Comparison of ENCODE assay signal across 20 cellular contexts in genomic region chr17:81809556-81809998, GRCh38. TPM values are rescaled to one million over a fixed set of nuclear protein-coding genes. Genes with fewer than 3 reads are reported as not detected.
A peak's percentile ranks its signal among the peaks of the same experiment; 100 is the strongest.
DNase-seq lines count a peak whose midpoint lies in the region; ATAC-seq, FAIRE-seq and TF ChIP-seq lines count a peak whose summit lies in the region.
"Had no signal": no experiment of that assay in that cellular context is flagged by ENCODE, and none has a peak within 500 bp of the region (broad histone marks: within the 10 kb centered on the region; RNA-seq: fewer than 3 reads in every experiment).

No MANE protein-coding gene starts in this region.

- peak overlapping the region; percentile 74 for H3K4me3 Mint-ChIP-seq in glutamatergic neuron (ENCODE audit: unreplicated experiment)
- no peak overlapping the region for H3K4me3 Mint-ChIP-seq in stimulated activated effector memory CD8-positive, alpha-beta T cell treated with anti-CD3 and anti-CD28 coated beads, Interleukin-12 subunit alpha, Interleukin-12 subunit beta, amount 100 ng/mL, for 72 hours
- H3K4me3 Mint-ChIP-seq in chondrocyte (ENCODE audit: unreplicated experiment), result no peak overlapping the region
- H3K4me3 Mint-ChIP-seq: CD4-positive, alpha-beta T cell; GM23338; HFFc6; IgD-negative memory B cell had no signal

- H3K9me3 ChIP-seq in HepG2 (ENCODE audit: low read length), result no peaks in the 10 kb centered on the region
- no peaks in the 10 kb centered on the region for H3K9me3 ChIP-seq in right lobe of liver
- peaks cover 9% of the 10 kb centered on the region for H3K9me3 ChIP-seq in WERI-Rb-1 (ENCODE audit: severe bottlenecking)
- H3K9me3 ChIP-seq: HAP-1 had no signal

- H3K79me2 ChIP-seq in HepG2 (ENCODE audit: insufficient read depth, low read length), result no peaks in the 10 kb centered on the region

- in situ Hi-C loops in HepG2 (cut with HindIII; ENCODE audit: extremely low pct_ligation_motif_present, low pct_unique_long_range_greater_than_20kb), result no loop called here

- POLR2A ChIA-PET in HepG2 (lab: Yijun Ruan, JAX), result no interaction called here

- TF ChIP-seq EP300 in HepG2 (IDR thresholded peaks at IDR 0.05; ENCODE audit: low read depth in 2 of 2, low read length in 2 of 2) (no peak), HepG2 (CRISPR knock-in tag; IDR thresholded peaks at IDR 0.05; ENCODE audit: borderline replicate concordance) (no peak)

- H3K36me3 Mint-ChIP-seq in glutamatergic neuron (ENCODE audit: unreplicated experiment) (peaks cover 8% of the 10 kb centered on the region), chondrocyte (ENCODE audit: low read depth) (no peaks in the 10 kb centered on the region)
- H3K36me3 Mint-ChIP-seq in stimulated activated effector memory CD8-positive, alpha-beta T cell treated with anti-CD3 and anti-CD28 coated beads, Interleukin-12 subunit alpha, Interleukin-12 subunit beta, amount 100 ng/mL, for 72 hours, result no peaks in the 10 kb centered on the region
- H3K36me3 Mint-ChIP-seq: IgD-negative memory B cell had no signal

- no peak for TF ChIP-seq POLR2A in HepG2 (IDR thresholded peaks at IDR 0.05; ENCODE audit: insufficient read depth in 1 of 2, low read depth in 2 of 2, low read length in 2 of 2)
- no peak for TF ChIP-seq POLR2A in right lobe of liver (IDR thresholded peaks at IDR 0.05)

- peaks cover 10% of the 10 kb centered on the region for H3K27me3 Mint-ChIP-seq in glutamatergic neuron (ENCODE audit: unreplicated experiment)
- H3K27me3 Mint-ChIP-seq in chondrocyte (ENCODE audit: low read depth), result peaks cover 15% of the 10 kb centered on the region

- H3K36me3 ChIP-seq in HepG2 (replicated peaks in 1 of 2; ENCODE audit: control insufficient read depth in 1 of 2, insufficient read depth in 2 of 2, low read length in 2 of 2) (no peaks in the 10 kb centered on the region), right lobe of liver (peaks cover 0 to 3% (median 0%) of the 10 kb centered on the region in 4 donors), WERI-Rb-1 (no peaks in the 10 kb centered on the region)
- H3K36me3 ChIP-seq: HAP-1 had no signal

- no peaks in the 10 kb centered on the region for H4K20me1 ChIP-seq in HepG2 (ENCODE audit: insufficient read depth, low read length)

- CTCF ChIA-PET in HepG2 (lab: Yijun Ruan, JAX; ENCODE audit: low intra/inter-chr PET ratio, low total read pairs), result no interaction called here

- FAIRE-seq in HepG2 (lab: Jason Lieb, UNC), result no peak
- FAIRE-seq: GM12878 had no signal

- H3K4me2 ChIP-seq in HepG2 (ENCODE audit: low read depth, low read length), result no peak overlapping the region
- H3K4me2 ChIP-seq: GM23338 had no signal

- TF ChIP-seq CTCF in HepG2 (CRISPR knock-in tag; IDR thresholded peaks at IDR 0.05), result no peak
- TF ChIP-seq CTCF in right lobe of liver (IDR thresholded peaks at IDR 0.05), result no peak
- TF ChIP-seq CTCF in WERI-Rb-1 (IDR thresholded peaks at IDR 0.05; ENCODE audit: low read depth, low read length), result no peak
- no peak for TF ChIP-seq CTCF in glutamatergic neuron (IDR thresholded peaks at IDR 0.05; ENCODE audit: partially characterized antibody, unreplicated experiment)
- TF ChIP-seq CTCF in chondrocyte (IDR thresholded peaks at IDR 0.05), result no peak

- ATAC-seq in HepG2 (no peak), right lobe of liver (no peak), HG03196 (IDR thresholded peaks at IDR 0.05; ENCODE audit: unreplicated experiment) (no peak), HG02870 (IDR thresholded peaks at IDR 0.05; ENCODE audit: unreplicated experiment) (no peak)
- ATAC-seq in stimulated activated effector memory CD8-positive, alpha-beta T cell treated with anti-CD3 and anti-CD28 coated beads, Interleukin-12 subunit alpha, Interleukin-12 subunit beta, amount 100 ng/mL, for 72 hours, result no peak
- ATAC-seq: GM23338 had no signal

- H3K27ac ChIP-seq in HepG2 (ENCODE audit: extremely low read length, insufficient read depth, low read length) (no peak overlapping the region), right lobe of liver (no peak overlapping the region), WERI-Rb-1 (peak overlapping the region; percentile 1; the same call in 1 of the 2 replicates)

- H3K27me3 ChIP-seq in HepG2 (ENCODE audit: control insufficient read depth in 1 of 2, insufficient read depth in 2 of 2, low read length in 2 of 2), result peaks cover 13 to 62% of the 10 kb centered on the region in 2 experiments
- no peaks in the 10 kb centered on the region for H3K27me3 ChIP-seq in right lobe of liver
- H3K27me3 ChIP-seq in WERI-Rb-1 (ENCODE audit: insufficient read depth, low read depth, severe bottlenecking), result no peaks in the 10 kb centered on the region

- peak overlapping the region; percentile 97 for H3K27ac Mint-ChIP-seq in glutamatergic neuron (ENCODE audit: unreplicated experiment)
- peak overlapping the region; percentile 64 for H3K27ac Mint-ChIP-seq in stimulated activated effector memory CD8-positive, alpha-beta T cell treated with anti-CD3 and anti-CD28 coated beads, Interleukin-12 subunit alpha, Interleukin-12 subunit beta, amount 100 ng/mL, for 72 hours
- H3K27ac Mint-ChIP-seq in chondrocyte (ENCODE audit: unreplicated experiment), result no peak overlapping the region
- H3K27ac Mint-ChIP-seq: CD4-positive, alpha-beta T cell; GM23338; HFFc6; IgD-negative memory B cell had no signal

- peaks cover 7% of the 10 kb centered on the region for H3K4me1 Mint-ChIP-seq in glutamatergic neuron (ENCODE audit: low read depth, unreplicated experiment)
- H3K4me1 Mint-ChIP-seq in stimulated activated effector memory CD8-positive, alpha-beta T cell treated with anti-CD3 and anti-CD28 coated beads, Interleukin-12 subunit alpha, Interleukin-12 subunit beta, amount 100 ng/mL, for 72 hours, result peaks cover 7% of the 10 kb centered on the region
- H3K4me1 Mint-ChIP-seq in chondrocyte (ENCODE audit: low read depth), result no peaks in the 10 kb centered on the region
- H3K4me1 Mint-ChIP-seq: GM23338 had no signal

- DNase-seq in HepG2 (ENCODE audit: low spot score) (no peak), right lobe of liver (no peak), WERI-Rb-1 (no peak), glutamatergic neuron (no peak), chondrocyte (ENCODE audit: low spot score) (no peak)
- DNase-seq in stimulated activated effector memory CD8-positive, alpha-beta T cell treated with anti-CD3 and anti-CD28 coated beads, Interleukin-12 subunit alpha, Interleukin-12 subunit beta, amount 100 ng/mL, for 72 hours (ENCODE audit: low spot score in 2 of 2), result no peak
- DNase-seq: 8988T, ACHN, C1 segment of cervical spinal cord, Calu3, DMS 273 treated with DMSO at 0.1 percent for 48 hours, HFFc6 had no signal

- peaks cover 33% of the 10 kb centered on the region for H3K4me1 ChIP-seq in HepG2 (ENCODE audit: insufficient read depth, low read length)
- H3K4me1 ChIP-seq in right lobe of liver, result peaks cover 0 to 7% (median 0%) of the 10 kb centered on the region in 4 donors
- H3K4me1 ChIP-seq: HAP-1 had no signal

- no peak for TF ChIP-seq RAD21 in HepG2 (CRISPR knock-in tag; IDR thresholded peaks at IDR 0.05)

- BruUV-seq in HepG2 (replicated peaks; lab: Mats Ljungman, UMichigan), result no TSS peak

- H3K9me3 Mint-ChIP-seq in glutamatergic neuron (ENCODE audit: unreplicated experiment) (peaks cover 9% of the 10 kb centered on the region), chondrocyte (ENCODE audit: low read depth) (no peaks in the 10 kb centered on the region)
- no peaks in the 10 kb centered on the region for H3K9me3 Mint-ChIP-seq in stimulated activated effector memory CD8-positive, alpha-beta T cell treated with anti-CD3 and anti-CD28 coated beads, Interleukin-12 subunit alpha, Interleukin-12 subunit beta, amount 100 ng/mL, for 72 hours
- H3K9me3 Mint-ChIP-seq: CD4-positive, alpha-beta T cell; IgD-negative memory B cell had no signal

- H2AFZ ChIP-seq in HepG2 (ENCODE audit: low read length), result no peak overlapping the region
- H2AFZ ChIP-seq: GM23338 had no signal

- H3K4me3 ChIP-seq in HepG2 (replicated peaks in 1 of 3; ENCODE audit: insufficient read depth in 1 of 3, low read depth in 2 of 3, low read length in 3 of 3) (no peak overlapping the region), right lobe of liver (no peak overlapping the region), WERI-Rb-1 (ENCODE audit: low read depth, low read length) (no peak overlapping the region)
- H3K4me3 ChIP-seq: GM12878, GM23338, HAP-1 had no signal

- intact Hi-C loops in HepG2 (cut with micrococcal nuclease; ENCODE audit: unreplicated experiment) (no loop called here), right lobe of liver (cut with DNase I) (no loop called here)

- no peak overlapping the region for H3K9ac ChIP-seq in HepG2 (ENCODE audit: insufficient read depth, low read depth, low read length)

- 25% methylated on average over 7 of the region's 7 CpGs for WGBS in HepG2 (ENCODE audit: low lambda C conversion rate)
- 65% methylated on average over 4 of the region's 7 CpGs for WGBS in right lobe of liver (ENCODE audit: insufficient coverage, low coverage, low lambda C conversion rate, missing lambda C conversion rate)

RNA-seq across cellular contexts. Expression of gene GCGR, which starts 5.6 kb away (rescaled TPM):
- 0.13 TPM in 1 of 2 replicates, not detected in the other for total RNA-seq in HepG2 (2016; rRNA removed; fragmentation: Illumina TruSeq; extraction: Trizol)
- not detected in 2 replicates for total RNA-seq in HepG2 (2016; cell fraction: cytosol; rRNA removed; fragmentation: Illumina TruSeq; extraction: Trizol; ENCODE audit: low read depth)
- total RNA-seq in HepG2 (2016; cell fraction: insoluble cytoplasmic fraction; rRNA removed; fragmentation: Illumina TruSeq; extraction: Trizol), result 0.15 TPM in 1 of 2 replicates, not detected in the other
- total RNA-seq in HepG2 (2016; cell fraction: membrane; rRNA removed; fragmentation: Illumina TruSeq; extraction: Trizol), result not detected in 2 replicates
- 0.31 TPM in 1 of 2 replicates, not detected in the other for total RNA-seq in HepG2 (2016; cell fraction: nucleus; rRNA removed; fragmentation: Illumina TruSeq; extraction: Trizol)
- 0.04 and 0.27 TPM in 2 replicates for polyA plus RNA-seq in HepG2 (2011; rRNA removed)
- 0.10 and 0.12 TPM in 2 replicates for polyA plus RNA-seq in HepG2 (2011; cell fraction: cytosol; rRNA removed)
- 4.7 and 5.5 TPM in 2 replicates for polyA plus RNA-seq in HepG2 (2011; cell fraction: nucleus; rRNA removed)
- 0.07 and 0.27 TPM in 2 replicates for polyA plus RNA-seq in HepG2 (2012)
- polyA plus RNA-seq in HepG2 (2016; cell fraction: cytosol; fragmentation: Illumina TruSeq; extraction: Trizol; ENCODE audit: low read depth), result not detected in 2 replicates
- polyA plus RNA-seq in HepG2 (2016; cell fraction: insoluble cytoplasmic fraction; fragmentation: Illumina TruSeq; extraction: Trizol; ENCODE audit: low read depth), result not detected in 2 replicates
- polyA plus RNA-seq in HepG2 (2016; cell fraction: membrane; fragmentation: Illumina TruSeq; extraction: Trizol; ENCODE audit: low read depth), result not detected in 2 replicates
- 0.31 and 0.60 TPM in 2 replicates for polyA plus RNA-seq in HepG2 (2016; cell fraction: nucleus; fragmentation: Illumina TruSeq; extraction: Trizol; ENCODE audit: insufficient read depth, low read depth)
- polyA minus RNA-seq in HepG2 (2011; rRNA and poly(A)+ RNA removed; ENCODE audit: low replicate concordance), result 0.14 and 0.26 TPM in 2 replicates
- polyA minus RNA-seq in HepG2 (2011; cell fraction: cytosol; rRNA and poly(A)+ RNA removed), result not detected in 2 replicates
- polyA minus RNA-seq in HepG2 (2011; cell fraction: nucleus; rRNA and poly(A)+ RNA removed), result 0.52 and 0.87 TPM in 2 replicates
- total RNA-seq in right lobe of liver, result 100 to 1,000 TPM in 2 of 6 experiments, 10 to 100 TPM in 4; 39.5 to 146 (median 68.5) TPM
- total RNA-seq in glutamatergic neuron (ENCODE audit: unreplicated experiment), result 6.7 TPM
- total RNA-seq in chondrocyte, result not detected in 3 replicates
- total RNA-seq: CD4-positive, alpha-beta T cell; GM12878; HFFc6 had no signal
- polyA plus RNA-seq: GM12878, IgD-negative memory B cell had no signal

RNA-seq across cellular contexts. Expression of gene MCRIP1, which starts 23.5 kb away (rescaled TPM):
- total RNA-seq in HepG2 (2016; rRNA removed; fragmentation: Illumina TruSeq; extraction: Trizol) (76.1 and 84.9 TPM in 2 replicates), right lobe of liver (10 to 100 TPM; 19.0 to 32.6 (median 25.7) TPM), glutamatergic neuron (ENCODE audit: unreplicated experiment) (218 TPM), chondrocyte (122 to 133 TPM (median 131 TPM) in 3 replicates)
- total RNA-seq in HepG2 (2016; cell fraction: cytosol; rRNA removed; fragmentation: Illumina TruSeq; extraction: Trizol; ENCODE audit: low read depth), result 74.8 and 93.7 TPM in 2 replicates
- total RNA-seq in HepG2 (2016; cell fraction: insoluble cytoplasmic fraction; rRNA removed; fragmentation: Illumina TruSeq; extraction: Trizol), result 73.6 and 90.1 TPM in 2 replicates
- 97.9 and 116 TPM in 2 replicates for total RNA-seq in HepG2 (2016; cell fraction: membrane; rRNA removed; fragmentation: Illumina TruSeq; extraction: Trizol)
- total RNA-seq in HepG2 (2016; cell fraction: nucleus; rRNA removed; fragmentation: Illumina TruSeq; extraction: Trizol), result 29.3 and 32.8 TPM in 2 replicates
- polyA plus RNA-seq in HepG2 (2011; rRNA removed), result 79.7 and 113 TPM in 2 replicates
- 95.7 and 150 TPM in 2 replicates for polyA plus RNA-seq in HepG2 (2011; cell fraction: cytosol; rRNA removed)
- polyA plus RNA-seq in HepG2 (2011; cell fraction: nucleus; rRNA removed), result 122 and 140 TPM in 2 replicates
- 44.7 and 56.7 TPM in 2 replicates for polyA plus RNA-seq in HepG2 (2012)
- polyA plus RNA-seq in HepG2 (2016; cell fraction: cytosol; fragmentation: Illumina TruSeq; extraction: Trizol; ENCODE audit: low read depth), result 77.4 and 92.8 TPM in 2 replicates
- 75.3 and 82.0 TPM in 2 replicates for polyA plus RNA-seq in HepG2 (2016; cell fraction: insoluble cytoplasmic fraction; fragmentation: Illumina TruSeq; extraction: Trizol; ENCODE audit: low read depth)
- polyA plus RNA-seq in HepG2 (2016; cell fraction: membrane; fragmentation: Illumina TruSeq; extraction: Trizol; ENCODE audit: low read depth), result 86.8 and 108 TPM in 2 replicates
- 63.7 and 68.1 TPM in 2 replicates for polyA plus RNA-seq in HepG2 (2016; cell fraction: nucleus; fragmentation: Illumina TruSeq; extraction: Trizol; ENCODE audit: insufficient read depth, low read depth)
- polyA minus RNA-seq in HepG2 (2011; rRNA and poly(A)+ RNA removed; ENCODE audit: low replicate concordance), result 1.6 and 50.7 TPM in 2 replicates
- 39.9 and 44.0 TPM in 2 replicates for polyA minus RNA-seq in HepG2 (2011; cell fraction: cytosol; rRNA and poly(A)+ RNA removed)
- 12.4 and 13.7 TPM in 2 replicates for polyA minus RNA-seq in HepG2 (2011; cell fraction: nucleus; rRNA and poly(A)+ RNA removed)

RNA-seq across cellular contexts. Expression of gene PPP1R27, which starts 25.3 kb away (rescaled TPM):
- 0.69 and 1.00 TPM in 2 replicates for total RNA-seq in HepG2 (2016; rRNA removed; fragmentation: Illumina TruSeq; extraction: Trizol)
- total RNA-seq in HepG2 (2016; cell fraction: cytosol; rRNA removed; fragmentation: Illumina TruSeq; extraction: Trizol; ENCODE audit: low read depth), result 0.71 and 2.3 TPM in 2 replicates
- total RNA-seq in HepG2 (2016; cell fraction: insoluble cytoplasmic fraction; rRNA removed; fragmentation: Illumina TruSeq; extraction: Trizol), result 1.3 TPM in 1 of 2 replicates, not detected in the other
- 1.00 and 1.2 TPM in 2 replicates for total RNA-seq in HepG2 (2016; cell fraction: membrane; rRNA removed; fragmentation: Illumina TruSeq; extraction: Trizol)
- 0.91 and 1.8 TPM in 2 replicates for total RNA-seq in HepG2 (2016; cell fraction: nucleus; rRNA removed; fragmentation: Illumina TruSeq; extraction: Trizol)
- polyA plus RNA-seq in HepG2 (2011; rRNA removed), result 0.17 and 0.33 TPM in 2 replicates
- 0.55 and 1.1 TPM in 2 replicates for polyA plus RNA-seq in HepG2 (2011; cell fraction: cytosol; rRNA removed)
- 1.6 and 2.8 TPM in 2 replicates for polyA plus RNA-seq in HepG2 (2011; cell fraction: nucleus; rRNA removed)
- 0.34 and 0.52 TPM in 2 replicates for polyA plus RNA-seq in HepG2 (2012)
- 0.57 and 1.0 TPM in 2 replicates for polyA plus RNA-seq in HepG2 (2016; cell fraction: cytosol; fragmentation: Illumina TruSeq; extraction: Trizol; ENCODE audit: low read depth)
- polyA plus RNA-seq in HepG2 (2016; cell fraction: insoluble cytoplasmic fraction; fragmentation: Illumina TruSeq; extraction: Trizol; ENCODE audit: low read depth), result 1.7 TPM in 1 of 2 replicates, not detected in the other
- 0.56 TPM in 1 of 2 replicates, not detected in the other for polyA plus RNA-seq in HepG2 (2016; cell fraction: membrane; fragmentation: Illumina TruSeq; extraction: Trizol; ENCODE audit: low read depth)
- polyA plus RNA-seq in HepG2 (2016; cell fraction: nucleus; fragmentation: Illumina TruSeq; extraction: Trizol; ENCODE audit: insufficient read depth, low read depth), result 2.1 TPM in 1 of 2 replicates, not detected in the other
- 0.09 and 0.88 TPM in 2 replicates for polyA minus RNA-seq in HepG2 (2011; rRNA and poly(A)+ RNA removed; ENCODE audit: low replicate concordance)
- not detected in 2 replicates for polyA minus RNA-seq in HepG2 (2011; cell fraction: cytosol; rRNA and poly(A)+ RNA removed)
- 1.9 TPM in 1 of 2 replicates, not detected in the other for polyA minus RNA-seq in HepG2 (2011; cell fraction: nucleus; rRNA and poly(A)+ RNA removed)
- total RNA-seq in right lobe of liver, result under 1 TPM in 3 of 6 experiments, not detected in 3; 0.27 to 0.62 (median 0.40) TPM
- 0.81 TPM for total RNA-seq in glutamatergic neuron (ENCODE audit: unreplicated experiment)
- not detected in 3 replicates for total RNA-seq in chondrocyte
- total RNA-seq: Calu3; CD4-positive, alpha-beta T cell; G401; GM23338; HFFc6 had no signal
- polyA plus RNA-seq: IgD-negative memory B cell had no signal

RNA-seq across cellular contexts. Expression of gene P4HB, which starts 50.8 kb away (rescaled TPM):
- total RNA-seq in HepG2 (2016; rRNA removed; fragmentation: Illumina TruSeq; extraction: Trizol) (337 and 782 TPM in 2 replicates), right lobe of liver (1,000 to 10,000 TPM in 5 of 6 experiments, 100 to 1,000 TPM in 1; 856 to 5,039 (median 1,455) TPM), glutamatergic neuron (ENCODE audit: unreplicated experiment) (259 TPM), chondrocyte (958 to 1,257 TPM (median 1,012 TPM) in 3 replicates)
- total RNA-seq in HepG2 (2016; cell fraction: cytosol; rRNA removed; fragmentation: Illumina TruSeq; extraction: Trizol; ENCODE audit: low read depth), result 162 and 167 TPM in 2 replicates
- total RNA-seq in HepG2 (2016; cell fraction: insoluble cytoplasmic fraction; rRNA removed; fragmentation: Illumina TruSeq; extraction: Trizol), result 282 and 813 TPM in 2 replicates
- total RNA-seq in HepG2 (2016; cell fraction: membrane; rRNA removed; fragmentation: Illumina TruSeq; extraction: Trizol), result 299 and 300 TPM in 2 replicates
- total RNA-seq in HepG2 (2016; cell fraction: nucleus; rRNA removed; fragmentation: Illumina TruSeq; extraction: Trizol), result 801 and 884 TPM in 2 replicates
- polyA plus RNA-seq in HepG2 (2011; rRNA removed), result 181 and 185 TPM in 2 replicates
- 150 and 176 TPM in 2 replicates for polyA plus RNA-seq in HepG2 (2011; cell fraction: cytosol; rRNA removed)
- polyA plus RNA-seq in HepG2 (2011; cell fraction: nucleus; rRNA removed), result 517 and 557 TPM in 2 replicates
- 1,462 and 1,524 TPM in 2 replicates for polyA plus RNA-seq in HepG2 (2012)
- 236 TPM in 2 replicates for polyA plus RNA-seq in HepG2 (2016; cell fraction: cytosol; fragmentation: Illumina TruSeq; extraction: Trizol; ENCODE audit: low read depth)
- 494 and 566 TPM in 2 replicates for polyA plus RNA-seq in HepG2 (2016; cell fraction: insoluble cytoplasmic fraction; fragmentation: Illumina TruSeq; extraction: Trizol; ENCODE audit: low read depth)
- 378 and 399 TPM in 2 replicates for polyA plus RNA-seq in HepG2 (2016; cell fraction: membrane; fragmentation: Illumina TruSeq; extraction: Trizol; ENCODE audit: low read depth)
- polyA plus RNA-seq in HepG2 (2016; cell fraction: nucleus; fragmentation: Illumina TruSeq; extraction: Trizol; ENCODE audit: insufficient read depth, low read depth), result 2,290 and 2,428 TPM in 2 replicates
- polyA minus RNA-seq in HepG2 (2011; rRNA and poly(A)+ RNA removed; ENCODE audit: low replicate concordance), result 90.8 and 213 TPM in 2 replicates
- polyA minus RNA-seq in HepG2 (2011; cell fraction: cytosol; rRNA and poly(A)+ RNA removed), result 303 and 378 TPM in 2 replicates
- 250 and 278 TPM in 2 replicates for polyA minus RNA-seq in HepG2 (2011; cell fraction: nucleus; rRNA and poly(A)+ RNA removed)
